26 cellular contexts compared by ENCODE assay signal in genomic region chr7:30023524-30023923, GRCh38. TPM values are rescaled to one million over a fixed set of nuclear protein-coding genes. Genes with fewer than 3 reads are reported as not detected.
DNase-seq lines count a peak whose midpoint lies in the region; ATAC-seq, FAIRE-seq and TF ChIP-seq lines count a peak whose summit lies in the region.
"Had no signal": no experiment of that assay in that cellular context is flagged by ENCODE, and none has a peak within 500 bp of the region (broad histone marks: within the 10 kb centered on the region; RNA-seq: fewer than 3 reads in every experiment).

No MANE protein-coding gene starts in this region.

- WGBS in HepG2 (ENCODE audit: low lambda C conversion rate): 92% methylated on average over 6 of the region's 6 CpGs
- 96% methylated on average over 4 of the region's 6 CpGs for WGBS in right lobe of liver (ENCODE audit: insufficient coverage, low coverage, low lambda C conversion rate, missing lambda C conversion rate)

- intact Hi-C loops in HepG2 (cut with micrococcal nuclease; ENCODE audit: unreplicated experiment) (no loop called here), right lobe of liver (cut with DNase I) (no loop called here), OCI-LY7 (cut with micrococcal nuclease; ENCODE audit: unreplicated experiment) (no loop called here)

- H3K27me3 ChIP-seq in HepG2 (ENCODE audit: control insufficient read depth in 1 of 2, insufficient read depth in 2 of 2, low read length in 2 of 2) (no peaks in the 10 kb centered on the region; a peak in 1 of 5 replicates), right lobe of liver (no peaks in the 10 kb centered on the region), right atrium auricular region (no peaks in the 10 kb centered on the region)
- H3K27me3 ChIP-seq: body of pancreas, heart right ventricle, ovary, suprapubic skin had no signal

- no peak overlapping the region for H3K9ac ChIP-seq in HepG2 (ENCODE audit: insufficient read depth, low read depth, low read length)

- no peak for FAIRE-seq in HepG2 (lab: Jason Lieb, UNC)

- TF ChIP-seq RAD21 in HepG2 (CRISPR knock-in tag; IDR thresholded peaks at IDR 0.05): no peak

- H3K36me3 Mint-ChIP-seq in nephron (ENCODE audit: low read depth): peaks cover 4% of the 10 kb centered on the region
- H3K36me3 Mint-ChIP-seq: naive B cell had no signal

- H3K27ac Mint-ChIP-seq in nephron: peak overlapping the region in 1 of 3 experiments; percentile 21
- H3K27ac Mint-ChIP-seq: T-helper 1 cell treated with Interleukin-12 subunit alpha and Interleukin-12 subunit beta and Interleukin-4 antibody, amounts not matched to agents 30 μg/mL and 1 μg/mL, for 36 hours had no signal

- no peaks in the 10 kb centered on the region for H4K20me1 ChIP-seq in HepG2 (ENCODE audit: insufficient read depth, low read length)
- no peaks in the 10 kb centered on the region for H4K20me1 ChIP-seq in OCI-LY7 (ENCODE audit: insufficient read depth, low read length)

- BruUV-seq in HepG2 (replicated peaks; lab: Mats Ljungman, UMichigan): no TSS peak
- no TSS peak for BruUV-seq in OCI-LY7 (replicated peaks; lab: Mats Ljungman, UMichigan)

- H3K4me3 Mint-ChIP-seq in nephron: peak overlapping the region; percentile 46 to 70 (median 64)
- H3K4me3 Mint-ChIP-seq: T-helper 1 cell treated with Interleukin-12 subunit alpha and Interleukin-12 subunit beta and Interleukin-4 antibody, amounts not matched to agents 30 μg/mL and 1 μg/mL, for 36 hours had no signal

- TF ChIP-seq EP300 in HepG2 (IDR thresholded peaks at IDR 0.05; ENCODE audit: low read depth in 2 of 2, low read length in 2 of 2) (no peak), HepG2 (CRISPR knock-in tag; IDR thresholded peaks at IDR 0.05; ENCODE audit: borderline replicate concordance) (no peak)

- POLR2A ChIA-PET in HepG2 (lab: Yijun Ruan, JAX) (no interaction called here), OCI-LY7 (lab: Charles Lee) (interaction anchor here (0.6 kb wide), 1 partner anchor 48 kb away, joined by 3 read pairs; no protein-coding TSS in a partner anchor)

- H3K9me3 Mint-ChIP-seq in nephron: no peaks in the 10 kb centered on the region
- H3K9me3 Mint-ChIP-seq: naive B cell; T-helper 1 cell treated with Interleukin-12 subunit alpha and Interleukin-12 subunit beta and Interleukin-4 antibody, amounts not matched to agents 30 μg/mL and 1 μg/mL, for 36 hours had no signal

- peaks cover 44% of the 10 kb centered on the region for H3K79me2 ChIP-seq in HepG2 (ENCODE audit: insufficient read depth, low read length)
- peaks cover 28% of the 10 kb centered on the region; the same call in 1 of the 2 replicates for H3K79me2 ChIP-seq in OCI-LY7 (ENCODE audit: insufficient read depth, low read depth, low read length)

- H3K4me1 Mint-ChIP-seq in nephron: peaks cover 47% of the 10 kb centered on the region

- DNase-seq in HepG2 (ENCODE audit: low spot score) (no peak), right lobe of liver (no peak), OCI-LY7 (ENCODE audit: low spot score) (no peak), right atrium auricular region (ENCODE audit: low spot score) (no peak), KBM-7 (no peak), globus pallidus (ENCODE audit: low spot score) (no peak)
- DNase-seq: activated CD4-positive, alpha-beta T cell treated with anti-CD3 and anti-CD28 coated beads, Interleukin-2, amount 50 U/mL, for 48 hours; activated naive CD4-positive, alpha-beta T cell; AML-193; body of pancreas; cerebellar nuclear complex; DMS 273 treated with DMSO at 0.1 percent for 48 hours; foreskin melanocyte; heart right ventricle; midbrain; naive B cell; NCI-H1048; NCI-H510A; ovary; stimulated activated naive CD4-positive, alpha-beta T cell treated with Interleukin-2 at 50 U/mL for 16 hours had no signal

- no peak for TF ChIP-seq POLR2A in HepG2 (IDR thresholded peaks at IDR 0.05; ENCODE audit: insufficient read depth in 1 of 2, low read depth in 2 of 2, low read length in 2 of 2)
- no peak for TF ChIP-seq POLR2A in right lobe of liver (IDR thresholded peaks at IDR 0.05)

- H3K9me2 ChIP-seq in OCI-LY7 (ENCODE audit: insufficient read depth, low read length): no peaks in the 10 kb centered on the region

- CTCF ChIA-PET in HepG2 (lab: Yijun Ruan, JAX; ENCODE audit: low intra/inter-chr PET ratio, low total read pairs) (no interaction called here), OCI-LY7 (lab: Charles Lee; ENCODE audit: unreplicated experiment) (no interaction called here)

- H3K4me3 ChIP-seq in HepG2 (replicated peaks in 1 of 3; ENCODE audit: insufficient read depth in 1 of 3, low read depth in 2 of 3, low read length in 3 of 3) (no peak overlapping the region; a peak in 1 of 6 replicates), right lobe of liver (no peak overlapping the region), OCI-LY7 (ENCODE audit: low read depth, low read length, poor library complexity, severe bottlenecking) (peak overlapping the region; percentile 81), right atrium auricular region (no peak overlapping the region)
- H3K4me3 ChIP-seq: body of pancreas, HAP-1, heart right ventricle, ovary, skin epidermis, suprapubic skin had no signal

- H3K27ac ChIP-seq in HepG2 (ENCODE audit: extremely low read length, insufficient read depth, low read length) (no peak overlapping the region), right lobe of liver (no peak overlapping the region), OCI-LY7 (ENCODE audit: low read depth, low read length, poor library complexity, severe bottlenecking) (no peak overlapping the region), right atrium auricular region (no peak overlapping the region)
- H3K27ac ChIP-seq: body of pancreas, heart right ventricle, ovary, skin epidermis, suprapubic skin had no signal

- H3K4me1 ChIP-seq in HepG2 (ENCODE audit: insufficient read depth, low read length): peaks cover 33% of the 10 kb centered on the region
- peaks cover 0 to 17% (median 0%) of the 10 kb centered on the region in 4 donors for H3K4me1 ChIP-seq in right lobe of liver
- H3K4me1 ChIP-seq in OCI-LY7 (ENCODE audit: insufficient read depth, low read length, poor library complexity, severe bottlenecking): peaks cover 47% of the 10 kb centered on the region
- peaks cover 0 to 31% of the 10 kb centered on the region in 2 donors for H3K4me1 ChIP-seq in right atrium auricular region

- H3K9me3 ChIP-seq in HepG2 (ENCODE audit: low read length): no peaks in the 10 kb centered on the region
- H3K9me3 ChIP-seq in right lobe of liver: no peaks in the 10 kb centered on the region
- no peaks in the 10 kb centered on the region for H3K9me3 ChIP-seq in OCI-LY7 (ENCODE audit: low read length)
- H3K9me3 ChIP-seq in right atrium auricular region: no peaks in the 10 kb centered on the region
- H3K9me3 ChIP-seq: body of pancreas, HAP-1, heart right ventricle, ovary, suprapubic skin had no signal

- H3K36me3 ChIP-seq in HepG2 (replicated peaks in 1 of 2; ENCODE audit: control insufficient read depth in 1 of 2, insufficient read depth in 2 of 2, low read length in 2 of 2) (peaks cover 0 to 18% of the 10 kb centered on the region in 2 experiments; a peak in 3 of 5 replicates), right lobe of liver (no peaks in the 10 kb centered on the region), OCI-LY7 (ENCODE audit: insufficient read depth, low read length) (peaks cover 26% of the 10 kb centered on the region), right atrium auricular region (no peaks in the 10 kb centered on the region)
- H3K36me3 ChIP-seq: ovary, suprapubic skin had no signal

- H3K27me3 Mint-ChIP-seq in nephron (ENCODE audit: low read depth): no peaks in the 10 kb centered on the region
- H3K27me3 Mint-ChIP-seq: naive B cell had no signal

- no peak overlapping the region for H2AFZ ChIP-seq in HepG2 (ENCODE audit: low read length)
- no peak overlapping the region for H2AFZ ChIP-seq in OCI-LY7 (ENCODE audit: low read length)

- ATAC-seq in HepG2: no peak
- no peak for ATAC-seq in right lobe of liver
- ATAC-seq: activated CD4-positive, CD25-positive, alpha-beta regulatory T cell treated with anti-CD3 and anti-CD28 coated beads, Interleukin-2, amount 50 U/mL, for 24 hours; body of pancreas; heart right ventricle had no signal

- no peak for TF ChIP-seq CTCF in HepG2 (CRISPR knock-in tag; IDR thresholded peaks at IDR 0.05)
- TF ChIP-seq CTCF in right lobe of liver (IDR thresholded peaks at IDR 0.05): no peak
- no peak for TF ChIP-seq CTCF in OCI-LY7 (conservative IDR thresholded peaks at IDR 0.05; ENCODE audit: low read length)
- no peak for TF ChIP-seq CTCF in nephron (IDR thresholded peaks at IDR 0.05; ENCODE audit: unreplicated experiment in 3 of 3)
- no peak for TF ChIP-seq CTCF in right atrium auricular region (IDR thresholded peaks at IDR 0.05)

- H3K4me2 ChIP-seq in HepG2 (ENCODE audit: low read depth, low read length) (peak overlapping the region; percentile 78), OCI-LY7 (ENCODE audit: low read length) (peak overlapping the region; percentile 86)

- in situ Hi-C loops in HepG2 (cut with HindIII; ENCODE audit: extremely low pct_ligation_motif_present, low pct_unique_long_range_greater_than_20kb) (no loop called here), KBM-7 (cut with MboI; ENCODE audit: low pct_unique_long_range_greater_than_20kb, low sequenced_read_pairs) (no loop called here)

RNA-seq across cellular contexts. Expression of gene FKBP14, which starts 3.0 kb away (rescaled TPM):
- 20.2 and 32.3 TPM in 2 replicates for total RNA-seq in HepG2 (2016; rRNA removed; fragmentation: Illumina TruSeq; extraction: Trizol)
- total RNA-seq in HepG2 (2016; cell fraction: cytosol; rRNA removed; fragmentation: Illumina TruSeq; extraction: Trizol; ENCODE audit: low read depth): 1.4 and 2.1 TPM in 2 replicates
- total RNA-seq in HepG2 (2016; cell fraction: insoluble cytoplasmic fraction; rRNA removed; fragmentation: Illumina TruSeq; extraction: Trizol): 24.8 and 33.7 TPM in 2 replicates
- total RNA-seq in HepG2 (2016; cell fraction: membrane; rRNA removed; fragmentation: Illumina TruSeq; extraction: Trizol): 6.5 and 7.2 TPM in 2 replicates
- total RNA-seq in HepG2 (2016; cell fraction: nucleus; rRNA removed; fragmentation: Illumina TruSeq; extraction: Trizol): 42.5 and 43.1 TPM in 2 replicates
- polyA plus RNA-seq in HepG2 (2011; rRNA removed): 14.2 and 20.0 TPM in 2 replicates
- 9.5 and 13.3 TPM in 2 replicates for polyA plus RNA-seq in HepG2 (2011; cell fraction: cytosol; rRNA removed)
- 3.2 and 4.0 TPM in 2 replicates for polyA plus RNA-seq in HepG2 (2011; cell fraction: nucleus; rRNA removed)
- 16.2 and 17.4 TPM in 2 replicates for polyA plus RNA-seq in HepG2 (2012)
- 0.87 and 1.7 TPM in 2 replicates for polyA plus RNA-seq in HepG2 (2016; cell fraction: cytosol; fragmentation: Illumina TruSeq; extraction: Trizol; ENCODE audit: low read depth)
- polyA plus RNA-seq in HepG2 (2016; cell fraction: insoluble cytoplasmic fraction; fragmentation: Illumina TruSeq; extraction: Trizol; ENCODE audit: low read depth): 14.3 and 18.2 TPM in 2 replicates
- polyA plus RNA-seq in HepG2 (2016; cell fraction: membrane; fragmentation: Illumina TruSeq; extraction: Trizol; ENCODE audit: low read depth): 3.0 and 3.7 TPM in 2 replicates
- polyA plus RNA-seq in HepG2 (2016; cell fraction: nucleus; fragmentation: Illumina TruSeq; extraction: Trizol; ENCODE audit: insufficient read depth, low read depth): 40.4 and 40.5 TPM in 2 replicates
- polyA minus RNA-seq in HepG2 (2011; rRNA and poly(A)+ RNA removed; ENCODE audit: low replicate concordance): 5.7 and 13.0 TPM in 2 replicates
- polyA minus RNA-seq in HepG2 (2011; cell fraction: cytosol; rRNA and poly(A)+ RNA removed): 12.8 TPM in 2 replicates
- polyA minus RNA-seq in HepG2 (2011; cell fraction: nucleus; rRNA and poly(A)+ RNA removed): 17.7 and 17.8 TPM in 2 replicates
- total RNA-seq in right lobe of liver: 1 to 10 TPM; 4.0 to 8.7 (median 5.2) TPM
- 5.3 and 6.3 TPM in 2 replicates for total RNA-seq in OCI-LY7 (2014; rRNA removed; shearing (Covaris generic))
- 15.9 and 17.9 TPM in 2 replicates for total RNA-seq in OCI-LY7 (2022)
- 1 to 10 TPM; 6.1 to 8.5 TPM for total RNA-seq in right atrium auricular region

RNA-seq across cellular contexts. Expression of gene PLEKHA8, which starts 4.7 kb away (rescaled TPM):
- total RNA-seq in HepG2 (2016; rRNA removed; fragmentation: Illumina TruSeq; extraction: Trizol) (26.4 and 32.5 TPM in 2 replicates), right lobe of liver (1 to 10 TPM; 2.7 to 8.1 (median 4.4) TPM), OCI-LY7 (2022) (27.9 and 31.7 TPM in 2 replicates), right atrium auricular region (1 to 10 TPM; 2.0 to 3.3 TPM)
- 9.2 and 11.0 TPM in 2 replicates for total RNA-seq in HepG2 (2016; cell fraction: cytosol; rRNA removed; fragmentation: Illumina TruSeq; extraction: Trizol; ENCODE audit: low read depth)
- 22.6 and 30.8 TPM in 2 replicates for total RNA-seq in HepG2 (2016; cell fraction: insoluble cytoplasmic fraction; rRNA removed; fragmentation: Illumina TruSeq; extraction: Trizol)
- total RNA-seq in HepG2 (2016; cell fraction: membrane; rRNA removed; fragmentation: Illumina TruSeq; extraction: Trizol): 20.5 and 24.2 TPM in 2 replicates
- total RNA-seq in HepG2 (2016; cell fraction: nucleus; rRNA removed; fragmentation: Illumina TruSeq; extraction: Trizol): 29.3 and 30.9 TPM in 2 replicates
- 11.1 and 12.5 TPM in 2 replicates for polyA plus RNA-seq in HepG2 (2011; rRNA removed)
- 4.8 and 7.6 TPM in 2 replicates for polyA plus RNA-seq in HepG2 (2011; cell fraction: cytosol; rRNA removed)
- polyA plus RNA-seq in HepG2 (2011; cell fraction: nucleus; rRNA removed): 14.1 and 14.5 TPM in 2 replicates
- 12.0 and 14.3 TPM in 2 replicates for polyA plus RNA-seq in HepG2 (2012)
- polyA plus RNA-seq in HepG2 (2016; cell fraction: cytosol; fragmentation: Illumina TruSeq; extraction: Trizol; ENCODE audit: low read depth): 4.6 and 5.2 TPM in 2 replicates
- 20.6 and 20.9 TPM in 2 replicates for polyA plus RNA-seq in HepG2 (2016; cell fraction: insoluble cytoplasmic fraction; fragmentation: Illumina TruSeq; extraction: Trizol; ENCODE audit: low read depth)
- 10.8 and 11.4 TPM in 2 replicates for polyA plus RNA-seq in HepG2 (2016; cell fraction: membrane; fragmentation: Illumina TruSeq; extraction: Trizol; ENCODE audit: low read depth)
- polyA plus RNA-seq in HepG2 (2016; cell fraction: nucleus; fragmentation: Illumina TruSeq; extraction: Trizol; ENCODE audit: insufficient read depth, low read depth): 18.0 and 18.2 TPM in 2 replicates
- polyA minus RNA-seq in HepG2 (2011; rRNA and poly(A)+ RNA removed; ENCODE audit: low replicate concordance): 4.2 and 13.4 TPM in 2 replicates
- polyA minus RNA-seq in HepG2 (2011; cell fraction: cytosol; rRNA and poly(A)+ RNA removed): 10.9 and 14.0 TPM in 2 replicates
- polyA minus RNA-seq in HepG2 (2011; cell fraction: nucleus; rRNA and poly(A)+ RNA removed): 51.5 and 54.2 TPM in 2 replicates
- 10.2 and 11.0 TPM in 2 replicates for total RNA-seq in OCI-LY7 (2014; rRNA removed; shearing (Covaris generic))

RNA-seq across cellular contexts. Expression of gene SCRN1, which starts 33.9 kb away (rescaled TPM):
- total RNA-seq in HepG2 (2016; rRNA removed; fragmentation: Illumina TruSeq; extraction: Trizol): 49.8 and 74.4 TPM in 2 replicates
- 4.9 and 6.1 TPM in 2 replicates for total RNA-seq in HepG2 (2016; cell fraction: cytosol; rRNA removed; fragmentation: Illumina TruSeq; extraction: Trizol; ENCODE audit: low read depth)
- 49.7 and 72.4 TPM in 2 replicates for total RNA-seq in HepG2 (2016; cell fraction: insoluble cytoplasmic fraction; rRNA removed; fragmentation: Illumina TruSeq; extraction: Trizol)
- 19.2 and 21.8 TPM in 2 replicates for total RNA-seq in HepG2 (2016; cell fraction: membrane; rRNA removed; fragmentation: Illumina TruSeq; extraction: Trizol)
- 30.8 and 34.7 TPM in 2 replicates for total RNA-seq in HepG2 (2016; cell fraction: nucleus; rRNA removed; fragmentation: Illumina TruSeq; extraction: Trizol)
- 43.2 and 45.5 TPM in 2 replicates for polyA plus RNA-seq in HepG2 (2011; rRNA removed)
- 34.6 and 50.4 TPM in 2 replicates for polyA plus RNA-seq in HepG2 (2011; cell fraction: cytosol; rRNA removed)
- 29.6 and 33.8 TPM in 2 replicates for polyA plus RNA-seq in HepG2 (2011; cell fraction: nucleus; rRNA removed)
- 54.8 and 60.8 TPM in 2 replicates for polyA plus RNA-seq in HepG2 (2012)
- polyA plus RNA-seq in HepG2 (2016; cell fraction: cytosol; fragmentation: Illumina TruSeq; extraction: Trizol; ENCODE audit: low read depth): 2.6 and 2.8 TPM in 2 replicates
- 50.7 and 51.5 TPM in 2 replicates for polyA plus RNA-seq in HepG2 (2016; cell fraction: insoluble cytoplasmic fraction; fragmentation: Illumina TruSeq; extraction: Trizol; ENCODE audit: low read depth)
- polyA plus RNA-seq in HepG2 (2016; cell fraction: membrane; fragmentation: Illumina TruSeq; extraction: Trizol; ENCODE audit: low read depth): 6.7 and 7.7 TPM in 2 replicates
- 29.8 and 32.4 TPM in 2 replicates for polyA plus RNA-seq in HepG2 (2016; cell fraction: nucleus; fragmentation: Illumina TruSeq; extraction: Trizol; ENCODE audit: insufficient read depth, low read depth)
- polyA minus RNA-seq in HepG2 (2011; rRNA and poly(A)+ RNA removed; ENCODE audit: low replicate concordance): 7.8 and 87.3 TPM in 2 replicates
- polyA minus RNA-seq in HepG2 (2011; cell fraction: cytosol; rRNA and poly(A)+ RNA removed): 58.2 and 64.4 TPM in 2 replicates
- polyA minus RNA-seq in HepG2 (2011; cell fraction: nucleus; rRNA and poly(A)+ RNA removed): 31.7 and 46.6 TPM in 2 replicates
- 1 to 10 TPM; 1.3 to 2.9 (median 2.0) TPM for total RNA-seq in right lobe of liver
- total RNA-seq in OCI-LY7 (2014; rRNA removed; shearing (Covaris generic)): 32.5 and 37.1 TPM in 2 replicates
- total RNA-seq in OCI-LY7 (2022): 58.3 and 62.7 TPM in 2 replicates
- total RNA-seq in right atrium auricular region: 10 to 100 TPM; 20.2 to 33.3 TPM
